In genomic region chr12:5620896-5621295, GRCh38 we compare ENCODE assay signal across 22 cellular contexts.
DNase-seq lines count a peak whose midpoint lies in the region; ATAC-seq and TF ChIP-seq lines count a peak whose summit lies in the region.
"Had no signal": no experiment of that assay in that cellular context is flagged by ENCODE, and none has a peak within 500 bp of the region (broad histone marks: within the 10 kb centered on the region; RNA-seq: fewer than 3 reads in every experiment).

No MANE protein-coding gene starts in this region.

- no peak overlapping the region for H3K4me2 ChIP-seq in H9 (ENCODE audit: insufficient read depth, insufficient read length, low read length)
- H3K4me2 ChIP-seq: A549; BLaER1 treated with 17β-estradiol and CSF1 and Interleukin-3, amounts not matched to agents 10 nM and 100 nM had no signal

- no peak overlapping the region for H4K5ac ChIP-seq in H9 (ENCODE audit: insufficient read length, low read depth, low read length)

- no peak overlapping the region for H3K23ac ChIP-seq in H9 (ENCODE audit: insufficient read length, low read depth, low read length)

- H3K27me3 ChIP-seq in H9 (ENCODE audit: insufficient read depth, low read length) (no peaks in the 10 kb centered on the region), endodermal cell (ENCODE audit: control insufficient read depth, insufficient read depth, low read length, poor library complexity, severe bottlenecking) (no peaks in the 10 kb centered on the region)
- H3K27me3 ChIP-seq: BE2C; BLaER1 treated with 17β-estradiol and CSF1 and Interleukin-3, amounts not matched to agents 10 nM and 100 nM had no signal

- H3K79me1 ChIP-seq in H9 (ENCODE audit: insufficient read depth, low read depth, low read length, poor library complexity, severe bottlenecking) = no peaks in the 10 kb centered on the region

- H3K36me3 ChIP-seq in endodermal cell (ENCODE audit: control insufficient read depth, insufficient read depth, low read length) = no peaks in the 10 kb centered on the region
- H3K36me3 ChIP-seq: BE2C; BLaER1 treated with 17β-estradiol and CSF1 and Interleukin-3, amounts not matched to agents 10 nM and 100 nM had no signal

- H3K9ac ChIP-seq in H9 (ENCODE audit: extremely low read depth, insufficient read length, low read length) = no peak overlapping the region
- no peak overlapping the region for H3K9ac ChIP-seq in endodermal cell (ENCODE audit: extremely low read depth, low read length, poor library complexity, severe bottlenecking)
- H3K9ac ChIP-seq: BLaER1 treated with 17β-estradiol and CSF1 and Interleukin-3, amounts not matched to agents 10 nM and 100 nM; GM23248 had no signal

- no peak overlapping the region for H2BK12ac ChIP-seq in H9 (ENCODE audit: insufficient read length, low read depth, low read length)

- no peak for TF ChIP-seq CTCF in H9 (conservative IDR thresholded peaks at IDR 0.05)
- no peak for TF ChIP-seq CTCF in endodermal cell (conservative IDR thresholded peaks at IDR 0.05)

- no peak overlapping the region for H3K14ac ChIP-seq in H9 (ENCODE audit: insufficient read depth, low read length)

- WGBS in H9 (ENCODE audit: extremely low coverage, insufficient read length, low lambda C conversion rate) = no CpG with 5 or more reads among the region's 7 CpGs
- WGBS in endodermal cell (ENCODE audit: insufficient coverage in 1 of 2, insufficient read length in 1 of 2), 2 experiments = 93 to 95% methylated on average over 3 to 7 of the region's 7 CpGs

- H3K36me3 Mint-ChIP-seq in H9 (ENCODE audit: insufficient read depth in 1 of 3, low read depth in 3 of 3) (no peaks in the 10 kb centered on the region; a peak in 1 of 7 replicates), endodermal cell (ENCODE audit: low read depth) (no peaks in the 10 kb centered on the region)
- H3K36me3 Mint-ChIP-seq: CD14-positive monocyte; CD8-positive, alpha-beta memory T cell had no signal

- DNase-seq in H9 (peak; percentile 21), OCI-M1 (lab: John Stamatoyannopoulos, UW) (peak; percentile 58), endodermal cell (peak; percentile 35), NCI-H1417 (lab: John Stamatoyannopoulos, UW) (no peak)
- DNase-seq in activated CD4-positive, alpha-beta T cell treated with anti-CD3 and anti-CD28 coated beads for 1 hour = no peak
- DNase-seq: 8988T; ACHN; AML-193; BE2C; CD4-positive, alpha-beta T cell; CD8-positive, alpha-beta memory T cell; DMS 273 treated with DMSO at 0.1 percent for 48 hours; DMS79; EL; GDM1; GM23248; H7 had no signal

- H3K9me3 ChIP-seq in H9 (ENCODE audit: control insufficient read depth, low read depth, low read length) = no peaks in the 10 kb centered on the region
- no peaks in the 10 kb centered on the region for H3K9me3 ChIP-seq in endodermal cell (ENCODE audit: control insufficient read depth, low read length)
- H3K9me3 ChIP-seq: A549, BE2C had no signal

- no peak overlapping the region for H2AK5ac ChIP-seq in H9 (ENCODE audit: insufficient read length, low read length)

- H3K27me3 Mint-ChIP-seq in H9 (ENCODE audit: low read depth) (peaks cover 3% of the 10 kb centered on the region), endodermal cell (ENCODE audit: insufficient read depth) (peaks cover under 1% of the 10 kb centered on the region)

- H2BK20ac ChIP-seq in H9 (ENCODE audit: low read depth, low read length, poor library complexity, severe bottlenecking) = no peak overlapping the region

- no peak overlapping the region for H2BK15ac ChIP-seq in H9 (ENCODE audit: low read depth, low read length)

- no peak overlapping the region for H3K4ac ChIP-seq in H9 (ENCODE audit: low read depth, low read length)

- no peak overlapping the region for H4K91ac ChIP-seq in H9 (ENCODE audit: insufficient read length, low read depth, low read length)

- H2BK120ac ChIP-seq in H9 (ENCODE audit: low read depth, low read length, poor library complexity, severe bottlenecking) = no peak overlapping the region

- no peak overlapping the region for H3K18ac ChIP-seq in H9 (ENCODE audit: insufficient read length, low read depth, low read length)

- no peak overlapping the region for H3K56ac ChIP-seq in H9 (ENCODE audit: insufficient read length, low read depth, low read length)

- H2AFZ ChIP-seq in H9 (ENCODE audit: low read length) = no peak overlapping the region
- H2AFZ ChIP-seq: GM23248 had no signal

- H3K27ac ChIP-seq in H9 (ENCODE audit: insufficient read length, low read depth, low read length) = no peak overlapping the region
- H3K27ac ChIP-seq in endodermal cell (ENCODE audit: low read depth, low read length) = no peak overlapping the region
- H3K27ac ChIP-seq: A549; BLaER1 treated with 17β-estradiol and CSF1 and Interleukin-3, amounts not matched to agents 10 nM and 100 nM; GM23248 had no signal

- H3K4me1 Mint-ChIP-seq in H9 = peaks cover 9 to 15% of the 10 kb centered on the region in 2 experiments
- H3K4me1 Mint-ChIP-seq in endodermal cell = peaks cover 11% of the 10 kb centered on the region
- H3K4me1 Mint-ChIP-seq: CD8-positive, alpha-beta memory T cell had no signal

- H3K27ac Mint-ChIP-seq in H9 (peak overlapping the region in 1 of 3 experiments; percentile 5; a peak in 2 of 7 replicates), endodermal cell (no peak overlapping the region)
- H3K27ac Mint-ChIP-seq: CD14-positive monocyte; CD4-positive, alpha-beta T cell; CD8-positive, alpha-beta memory T cell had no signal

- no peak overlapping the region for H3K4me3 Mint-ChIP-seq in H9
- no peak overlapping the region for H3K4me3 Mint-ChIP-seq in endodermal cell
- H3K4me3 Mint-ChIP-seq: CD4-positive, alpha-beta T cell; CD8-positive, alpha-beta memory T cell had no signal

- no peaks in the 10 kb centered on the region for H3K23me2 ChIP-seq in H9 (ENCODE audit: insufficient read length, low read depth, low read length, poor library complexity, severe bottlenecking)

- H3K9me3 Mint-ChIP-seq in H9 (no peaks in the 10 kb centered on the region; a peak in 1 of 5 replicates), endodermal cell (no peaks in the 10 kb centered on the region)
- H3K9me3 Mint-ChIP-seq: CD4-positive, alpha-beta T cell had no signal

- H3K4me1 ChIP-seq in H9 (ENCODE audit: insufficient read depth, low read length) = no peaks in the 10 kb centered on the region
- H3K4me1 ChIP-seq in endodermal cell (ENCODE audit: control insufficient read depth, insufficient read depth, low read length) = peaks cover 5% of the 10 kb centered on the region
- H3K4me1 ChIP-seq: A549, BE2C had no signal

- H4K20me1 ChIP-seq in H9 (ENCODE audit: control insufficient read depth, insufficient read depth, insufficient read length) = no peaks in the 10 kb centered on the region
- H4K20me1 ChIP-seq: BLaER1 treated with 17β-estradiol and CSF1 and Interleukin-3, amounts not matched to agents 10 nM and 100 nM had no signal

- no peak for ATAC-seq in HG03280 (IDR thresholded peaks at IDR 0.05; ENCODE audit: unreplicated experiment)
- ATAC-seq: A549, HCT116 had no signal

- H3K79me2 ChIP-seq in H9 (ENCODE audit: insufficient read depth, low read length) = no peaks in the 10 kb centered on the region

- no peak overlapping the region for H3K4me3 ChIP-seq in endodermal cell (ENCODE audit: low read length)
- H3K4me3 ChIP-seq: A549; BLaER1 treated with 17β-estradiol and CSF1 and Interleukin-3, amounts not matched to agents 10 nM and 100 nM; GM23248 had no signal

- H2BK5ac ChIP-seq in H9 (ENCODE audit: insufficient read length, low read length) = no peak overlapping the region

- H3T11ph ChIP-seq in H9 (ENCODE audit: low read length) = no peak overlapping the region

- no peak overlapping the region for H4K8ac ChIP-seq in H9 (replicated peaks; ENCODE audit: insufficient read length, low read depth, low read length)

Comparison
In these comparisons a context has a peak if more than half of its experiments do, and no peak if none do; other contexts are left out.
1. DNase-seq: peak in H9 (single experiment), OCI-M1 (single experiment) and endodermal cell (single experiment); none in NCI-H1417 (0 of 3) and activated CD4-positive, alpha-beta T cell treated with anti-CD3 and anti-CD28 coated beads for 1 hour (single experiment).